Comparison of ENCODE assay signal across 1 cellular context in the genomic region with DNA sequence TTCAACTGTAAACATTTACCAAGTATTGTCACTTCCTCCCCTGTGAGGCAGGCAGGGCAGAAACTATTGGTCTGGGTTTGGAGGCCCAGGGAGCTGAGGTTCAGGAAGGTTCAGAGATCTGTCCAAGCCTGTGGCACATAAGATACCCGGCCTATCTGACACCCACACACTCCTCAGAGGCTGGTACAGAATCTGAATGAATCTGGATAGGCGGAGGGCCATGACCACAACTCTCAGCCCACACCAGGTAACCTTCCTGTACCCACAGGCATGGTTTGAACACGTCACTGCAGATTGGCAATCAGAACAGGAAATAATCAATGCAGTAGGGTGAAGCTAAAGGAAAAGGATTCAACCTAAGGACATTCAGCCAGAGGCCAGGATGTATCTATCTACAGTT.
TF ChIP-seq lines count a peak whose summit lies in the region.

No MANE protein-coding gene starts in this region.

TF ChIP-seq in GM23338, 12 proteins besides CTCF, POLR2A, EP300 and RAD21 (continued from another document):
- TF ChIP-seq, protein P1, sequence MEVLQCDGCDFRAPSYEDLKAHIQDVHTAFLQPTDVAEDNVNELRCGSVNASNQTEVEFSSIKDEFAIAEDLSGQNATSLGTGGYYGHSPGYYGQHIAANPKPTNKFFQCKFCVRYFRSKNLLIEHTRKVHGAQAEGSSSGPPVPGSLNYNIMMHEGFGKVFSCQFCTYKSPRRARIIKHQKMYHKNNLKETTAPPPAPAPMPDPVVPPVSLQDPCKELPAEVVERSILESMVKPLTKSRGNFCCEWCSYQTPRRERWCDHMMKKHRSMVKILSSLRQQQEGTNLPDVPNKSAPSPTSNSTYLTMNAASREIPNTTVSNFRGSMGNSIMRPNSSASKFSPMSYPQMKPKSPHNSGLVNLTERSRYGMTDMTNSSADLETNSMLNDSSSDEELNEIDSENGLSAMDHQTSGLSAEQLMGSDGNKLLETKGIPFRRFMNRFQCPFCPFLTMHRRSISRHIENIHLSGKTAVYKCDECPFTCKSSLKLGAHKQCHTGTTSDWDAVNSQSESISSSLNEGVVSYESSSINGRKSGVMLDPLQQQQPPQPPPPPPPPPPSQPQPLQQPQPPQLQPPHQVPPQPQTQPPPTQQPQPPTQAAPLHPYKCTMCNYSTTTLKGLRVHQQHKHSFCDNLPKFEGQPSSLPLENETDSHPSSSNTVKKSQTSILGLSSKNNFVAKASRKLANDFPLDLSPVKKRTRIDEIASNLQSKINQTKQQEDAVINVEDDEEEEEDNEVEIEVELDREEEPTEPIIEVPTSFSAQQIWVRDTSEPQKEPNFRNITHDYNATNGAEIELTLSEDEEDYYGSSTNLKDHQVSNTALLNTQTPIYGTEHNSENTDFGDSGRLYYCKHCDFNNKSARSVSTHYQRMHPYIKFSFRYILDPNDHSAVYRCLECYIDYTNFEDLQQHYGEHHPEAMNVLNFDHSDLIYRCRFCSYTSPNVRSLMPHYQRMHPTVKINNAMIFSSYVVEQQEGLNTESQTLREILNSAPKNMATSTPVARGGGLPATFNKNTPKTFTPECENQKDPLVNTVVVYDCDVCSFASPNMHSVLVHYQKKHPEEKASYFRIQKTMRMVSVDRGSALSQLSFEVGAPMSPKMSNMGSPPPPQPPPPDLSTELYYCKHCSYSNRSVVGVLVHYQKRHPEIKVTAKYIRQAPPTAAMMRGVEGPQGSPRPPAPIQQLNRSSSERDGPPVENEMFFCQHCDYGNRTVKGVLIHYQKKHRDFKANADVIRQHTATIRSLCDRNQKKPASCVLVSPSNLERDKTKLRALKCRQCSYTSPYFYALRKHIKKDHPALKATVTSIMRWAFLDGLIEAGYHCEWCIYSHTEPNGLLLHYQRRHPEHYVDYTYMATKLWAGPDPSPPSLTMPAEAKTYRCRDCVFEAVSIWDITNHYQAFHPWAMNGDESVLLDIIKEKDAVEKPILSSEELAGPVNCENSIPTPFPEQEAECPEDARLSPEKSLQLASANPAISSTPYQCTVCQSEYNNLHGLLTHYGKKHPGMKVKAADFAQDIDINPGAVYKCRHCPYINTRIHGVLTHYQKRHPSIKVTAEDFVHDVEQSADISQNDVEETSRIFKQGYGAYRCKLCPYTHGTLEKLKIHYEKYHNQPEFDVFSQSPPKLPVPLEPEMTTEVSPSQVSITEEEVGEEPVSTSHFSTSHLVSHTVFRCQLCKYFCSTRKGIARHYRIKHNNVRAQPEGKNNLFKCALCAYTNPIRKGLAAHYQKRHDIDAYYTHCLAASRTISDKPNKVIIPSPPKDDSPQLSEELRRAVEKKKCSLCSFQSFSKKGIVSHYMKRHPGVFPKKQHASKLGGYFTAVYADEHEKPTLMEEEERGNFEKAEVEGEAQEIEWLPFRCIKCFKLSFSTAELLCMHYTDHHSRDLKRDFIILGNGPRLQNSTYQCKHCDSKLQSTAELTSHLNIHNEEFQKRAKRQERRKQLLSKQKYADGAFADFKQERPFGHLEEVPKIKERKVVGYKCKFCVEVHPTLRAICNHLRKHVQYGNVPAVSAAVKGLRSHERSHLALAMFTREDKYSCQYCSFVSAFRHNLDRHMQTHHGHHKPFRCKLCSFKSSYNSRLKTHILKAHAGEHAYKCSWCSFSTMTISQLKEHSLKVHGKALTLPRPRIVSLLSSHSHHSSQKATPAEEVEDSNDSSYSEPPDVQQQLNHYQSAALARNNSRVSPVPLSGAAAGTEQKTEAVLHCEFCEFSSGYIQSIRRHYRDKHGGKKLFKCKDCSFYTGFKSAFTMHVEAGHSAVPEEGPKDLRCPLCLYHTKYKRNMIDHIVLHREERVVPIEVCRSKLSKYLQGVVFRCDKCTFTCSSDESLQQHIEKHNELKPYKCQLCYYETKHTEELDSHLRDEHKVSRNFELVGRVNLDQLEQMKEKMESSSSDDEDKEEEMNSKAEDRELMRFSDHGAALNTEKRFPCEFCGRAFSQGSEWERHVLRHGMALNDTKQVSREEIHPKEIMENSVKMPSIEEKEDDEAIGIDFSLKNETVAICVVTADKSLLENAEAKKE (CRISPR knock-in tag; IDR thresholded peaks at IDR 0.05), result no peak
- TF ChIP-seq, protein P2, sequence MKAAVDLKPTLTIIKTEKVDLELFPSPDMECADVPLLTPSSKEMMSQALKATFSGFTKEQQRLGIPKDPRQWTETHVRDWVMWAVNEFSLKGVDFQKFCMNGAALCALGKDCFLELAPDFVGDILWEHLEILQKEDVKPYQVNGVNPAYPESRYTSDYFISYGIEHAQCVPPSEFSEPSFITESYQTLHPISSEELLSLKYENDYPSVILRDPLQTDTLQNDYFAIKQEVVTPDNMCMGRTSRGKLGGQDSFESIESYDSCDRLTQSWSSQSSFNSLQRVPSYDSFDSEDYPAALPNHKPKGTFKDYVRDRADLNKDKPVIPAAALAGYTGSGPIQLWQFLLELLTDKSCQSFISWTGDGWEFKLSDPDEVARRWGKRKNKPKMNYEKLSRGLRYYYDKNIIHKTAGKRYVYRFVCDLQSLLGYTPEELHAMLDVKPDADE (IDR thresholded peaks at IDR 0.05), result no peak
- no peak for TF ChIP-seq ZNF331 (CRISPR knock-in tag; IDR thresholded peaks at IDR 0.05; ENCODE audit: low read depth)
- TF ChIP-seq, protein P3, sequence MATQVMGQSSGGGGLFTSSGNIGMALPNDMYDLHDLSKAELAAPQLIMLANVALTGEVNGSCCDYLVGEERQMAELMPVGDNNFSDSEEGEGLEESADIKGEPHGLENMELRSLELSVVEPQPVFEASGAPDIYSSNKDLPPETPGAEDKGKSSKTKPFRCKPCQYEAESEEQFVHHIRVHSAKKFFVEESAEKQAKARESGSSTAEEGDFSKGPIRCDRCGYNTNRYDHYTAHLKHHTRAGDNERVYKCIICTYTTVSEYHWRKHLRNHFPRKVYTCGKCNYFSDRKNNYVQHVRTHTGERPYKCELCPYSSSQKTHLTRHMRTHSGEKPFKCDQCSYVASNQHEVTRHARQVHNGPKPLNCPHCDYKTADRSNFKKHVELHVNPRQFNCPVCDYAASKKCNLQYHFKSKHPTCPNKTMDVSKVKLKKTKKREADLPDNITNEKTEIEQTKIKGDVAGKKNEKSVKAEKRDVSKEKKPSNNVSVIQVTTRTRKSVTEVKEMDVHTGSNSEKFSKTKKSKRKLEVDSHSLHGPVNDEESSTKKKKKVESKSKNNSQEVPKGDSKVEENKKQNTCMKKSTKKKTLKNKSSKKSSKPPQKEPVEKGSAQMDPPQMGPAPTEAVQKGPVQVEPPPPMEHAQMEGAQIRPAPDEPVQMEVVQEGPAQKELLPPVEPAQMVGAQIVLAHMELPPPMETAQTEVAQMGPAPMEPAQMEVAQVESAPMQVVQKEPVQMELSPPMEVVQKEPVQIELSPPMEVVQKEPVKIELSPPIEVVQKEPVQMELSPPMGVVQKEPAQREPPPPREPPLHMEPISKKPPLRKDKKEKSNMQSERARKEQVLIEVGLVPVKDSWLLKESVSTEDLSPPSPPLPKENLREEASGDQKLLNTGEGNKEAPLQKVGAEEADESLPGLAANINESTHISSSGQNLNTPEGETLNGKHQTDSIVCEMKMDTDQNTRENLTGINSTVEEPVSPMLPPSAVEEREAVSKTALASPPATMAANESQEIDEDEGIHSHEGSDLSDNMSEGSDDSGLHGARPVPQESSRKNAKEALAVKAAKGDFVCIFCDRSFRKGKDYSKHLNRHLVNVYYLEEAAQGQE (IDR thresholded peaks at IDR 0.05; ENCODE audit: unreplicated experiment), result no peak
- TF ChIP-seq EZH2 (IDR thresholded peaks at IDR 0.05; ENCODE audit: low read depth, unreplicated experiment), result no peak
- TF ChIP-seq STAT1 (IDR thresholded peaks at IDR 0.05; ENCODE audit: unreplicated experiment), result no peak
